1 cellular context compared by ENCODE assay signal in the genomic region with DNA sequence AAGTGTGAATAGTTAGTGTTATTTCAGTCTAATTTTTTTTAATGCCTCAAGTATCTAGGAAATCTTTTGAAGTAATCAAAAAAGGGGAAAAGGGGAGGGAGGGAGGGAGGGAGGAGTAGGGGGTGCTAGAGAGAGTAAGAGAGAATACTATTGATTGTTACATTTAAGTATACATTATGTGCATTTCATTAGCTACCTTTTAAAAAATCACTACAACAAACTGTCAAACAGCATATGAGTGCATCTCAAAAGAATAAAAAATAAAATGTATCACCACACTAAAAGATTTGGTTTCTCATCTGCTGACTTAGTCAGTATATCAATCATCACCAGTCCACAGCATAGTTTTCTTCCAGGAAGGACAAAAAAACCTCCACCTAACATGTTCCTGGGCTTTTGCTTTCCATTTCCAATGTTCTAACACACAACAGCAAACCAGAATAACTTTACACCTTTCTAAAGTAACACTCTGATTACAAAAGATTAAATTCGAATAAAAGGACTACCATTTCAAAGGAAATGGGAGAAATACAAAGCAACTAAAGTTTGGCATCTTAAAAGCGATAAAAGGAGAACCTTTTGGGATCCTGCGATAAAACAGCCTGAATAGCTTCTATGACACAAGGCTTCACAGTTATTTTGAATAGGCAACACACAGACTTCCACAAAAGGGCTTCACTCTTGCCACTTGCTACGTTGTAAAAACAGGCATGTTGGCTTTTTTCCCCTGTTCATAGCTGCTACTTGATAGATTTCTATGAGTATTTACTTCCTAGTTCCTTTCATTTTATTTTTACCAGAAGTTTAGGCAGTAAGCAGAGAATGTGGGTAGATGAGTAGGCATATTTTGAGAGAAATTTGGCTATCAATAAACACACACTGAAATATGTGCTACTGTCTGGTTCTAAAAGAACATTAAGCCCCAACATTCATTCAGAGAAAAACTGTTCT.
TF ChIP-seq lines count a peak whose summit lies in the region.

No MANE protein-coding gene starts in this region.

TF ChIP-seq in IMR-90, 13 proteins besides CTCF, POLR2A, EP300 and RAD21 (continued from another document):
- TF ChIP-seq ELK1 (IDR thresholded peaks at IDR 0.05; ENCODE audit: borderline replicate concordance, low read depth, low read length) (no peak), RCOR1 (IDR thresholded peaks at IDR 0.05; ENCODE audit: insufficient replicate concordance, low read length) (no peak), NFE2L2 (IDR thresholded peaks at IDR 0.05; ENCODE audit: low read depth, low read length) (peak; percentile 42; the same call in 1 of the 2 replicates), CHD1 (IDR thresholded peaks at IDR 0.05; ENCODE audit: low read depth, low read length) (no peak)
